Comparison of ENCODE assay signal across 14 cellular contexts in the genomic region with DNA sequence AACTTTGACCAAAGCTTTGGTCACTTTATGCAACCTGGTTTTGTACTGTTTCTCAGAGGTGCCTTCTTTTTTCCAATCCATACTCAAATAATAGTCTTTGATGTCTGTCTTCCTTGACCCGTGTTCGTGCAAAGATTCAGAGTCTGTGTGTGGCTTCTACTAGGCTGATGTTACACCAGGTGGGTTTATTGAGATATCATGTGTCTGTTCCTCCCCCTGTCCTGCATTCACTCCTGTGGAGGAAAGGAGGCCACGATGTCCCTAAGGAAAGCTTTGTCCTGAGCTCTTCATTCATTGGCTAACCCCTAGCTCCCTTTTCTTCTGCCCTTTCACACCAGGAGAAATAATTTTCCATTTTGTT.
"Had no signal": no experiment of that assay in that cellular context is flagged by ENCODE, and none has a peak within 500 bp of the region (broad histone marks: within the 10 kb centered on the region; RNA-seq: fewer than 3 reads in every experiment).

No MANE protein-coding gene starts in this region.

- H3K27me3 ChIP-seq: esophagus squamous epithelium, upper lobe of right lung had no signal

- H3K27ac Mint-ChIP-seq: activated CD4-positive, alpha-beta T cell treated with anti-CD3 and anti-CD28 coated beads, Interleukin-2, amount 10 ng/mL, durations not matched to agents 7 days and 5 days; activated naive CD8-positive, alpha-beta T cell treated with anti-CD3 and anti-CD28 coated beads, Interleukin-2, amount 50 U/mL, for 24 hours had no signal

- H3K9me3 ChIP-seq: esophagus squamous epithelium, left ventricle myocardium inferior, prostate gland, upper lobe of right lung had no signal

- H3K27ac ChIP-seq: left ventricle myocardium inferior, prostate gland, upper lobe of right lung had no signal

- H3K27me3 Mint-ChIP-seq: activated CD4-positive, alpha-beta T cell treated with anti-CD3 and anti-CD28 coated beads, Interleukin-2, amount 10 ng/mL, durations not matched to agents 7 days and 5 days; activated naive CD8-positive, alpha-beta T cell treated with anti-CD3 and anti-CD28 coated beads, Interleukin-2, amount 50 U/mL, for 24 hours; naive thymus-derived CD8-positive, alpha-beta T cell had no signal

- H3K4me3 ChIP-seq: esophagus squamous epithelium, left ventricle myocardium inferior, prostate gland, upper lobe of right lung had no signal

- H3K9me3 Mint-ChIP-seq: activated CD4-positive, alpha-beta T cell treated with anti-CD3 and anti-CD28 coated beads, Interleukin-2, amount 10 ng/mL, durations not matched to agents 7 days and 5 days; activated naive CD8-positive, alpha-beta T cell treated with anti-CD3 and anti-CD28 coated beads, Interleukin-2, amount 50 U/mL, for 24 hours; naive thymus-derived CD8-positive, alpha-beta T cell had no signal

- H3K36me3 ChIP-seq: prostate gland had no signal

- H3K4me1 ChIP-seq: prostate gland had no signal

- H3K4me3 Mint-ChIP-seq: activated CD4-positive, alpha-beta T cell treated with anti-CD3 and anti-CD28 coated beads, Interleukin-2, amount 10 ng/mL, durations not matched to agents 7 days and 5 days; activated naive CD8-positive, alpha-beta T cell treated with anti-CD3 and anti-CD28 coated beads, Interleukin-2, amount 50 U/mL, for 24 hours; naive thymus-derived CD8-positive, alpha-beta T cell had no signal

- DNase-seq: activated CD4-positive, alpha-beta T cell treated with anti-CD3 and anti-CD28 coated beads, Interleukin-2, amount 10 ng/mL, durations not matched to agents 7 days and 5 days; activated naive CD4-positive, alpha-beta T cell; activated naive CD8-positive, alpha-beta T cell treated with anti-CD3 and anti-CD28 coated beads, Interleukin-2, amount 50 U/mL, for 24 hours; aorta; esophagus squamous epithelium; left ventricle myocardium inferior; naive thymus-derived CD8-positive, alpha-beta T cell; occipital lobe; small intestine; stimulated activated CD4-positive, alpha-beta T cell treated with anti-CD3 and anti-CD28 coated beads, Interleukin-4, amount 100 ng/mL, for 4 hours; stimulated activated CD8-positive, alpha-beta memory T cell treated with anti-CD3 and anti-CD28 coated beads, Interleukin-4, amount 100 ng/mL, for 48 hours; stimulated activated naive CD8-positive, alpha-beta T cell treated with anti-CD3 and anti-CD28 coated beads, Interleukin-15, Interleukin-2, amounts not matched to agents 100 U/mL and 50 U/mL, for 24 hours; upper lobe of right lung had no signal
